Comparison of ENCODE assay signal across 22 cellular contexts in the genomic region with DNA sequence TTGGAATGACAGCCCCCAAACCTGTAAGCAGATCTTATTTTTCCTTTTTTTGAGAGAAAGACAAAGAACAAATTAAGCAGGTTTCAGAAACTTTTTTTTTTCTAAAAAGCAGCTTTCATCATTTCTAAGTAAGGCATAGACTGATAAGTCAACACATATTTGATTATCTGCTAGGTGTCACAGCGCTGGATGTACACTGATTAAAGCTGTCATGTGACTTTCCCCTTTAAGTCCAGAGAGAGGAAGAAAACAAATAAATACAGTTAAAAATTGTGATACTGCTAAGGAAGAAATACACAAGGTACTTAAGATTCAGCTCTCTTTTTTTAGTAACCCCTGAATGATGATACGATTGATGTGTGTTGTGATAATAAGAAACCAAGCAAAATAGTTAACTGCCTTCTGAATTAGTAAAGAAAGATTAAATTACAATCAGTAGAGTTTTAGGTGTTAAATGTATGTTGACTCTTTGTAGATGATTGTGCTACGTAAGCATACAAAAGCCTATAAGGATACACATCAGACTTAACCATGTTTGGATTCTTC. TPM values are rescaled to one million over a fixed set of nuclear protein-coding genes. Genes with fewer than 3 reads are reported as not detected.
DNase-seq lines count a peak whose midpoint lies in the region; ATAC-seq, FAIRE-seq and TF ChIP-seq lines count a peak whose summit lies in the region.
"Had no signal": no experiment of that assay in that cellular context is flagged by ENCODE, and none has a peak within 500 bp of the region (broad histone marks: within the 10 kb centered on the region; RNA-seq: fewer than 3 reads in every experiment).

No MANE protein-coding gene starts in this region.

- H3K27ac ChIP-seq in GM12878 (ENCODE audit: control insufficient read depth, insufficient read depth) (no peak overlapping the region), heart right ventricle (no peak overlapping the region), body of pancreas (no peak overlapping the region)
- H3K27ac ChIP-seq: 22Rv1 had no signal

- H4K20me1 ChIP-seq in Loucy (ENCODE audit: insufficient read depth, low read length, poor library complexity, severe bottlenecking): no peaks in the 10 kb centered on the region
- H4K20me1 ChIP-seq in GM12878 (ENCODE audit: control insufficient read depth, insufficient read depth): no peaks in the 10 kb centered on the region

- POLR2A ChIA-PET in GM12878 (lab: Charles Lee): no interaction called here

- H3K9me2 ChIP-seq in Loucy (replicated peaks; ENCODE audit: low read depth, low read length): no peaks in the 10 kb centered on the region

- TF ChIP-seq CTCF in Loucy (conservative IDR thresholded peaks at IDR 0.05; ENCODE audit: low read length) (no peak), GM12878 (IDR thresholded peaks at IDR 0.05 in 2 of 3, conservative IDR thresholded peaks at IDR 0.05 in 1 of 3; ENCODE audit: control insufficient read depth in 2 of 3, extremely low read depth in 1 of 3, insufficient read depth in 1 of 3, low read depth in 3 of 3, low read length in 3 of 3) (no peak), nephron (IDR thresholded peaks at IDR 0.05; ENCODE audit: unreplicated experiment in 3 of 3) (no peak), heart right ventricle (IDR thresholded peaks at IDR 0.05) (no peak), body of pancreas (IDR thresholded peaks at IDR 0.05) (no peak)

- H3K36me3 ChIP-seq in Loucy (ENCODE audit: insufficient read depth, low read length) (no peaks in the 10 kb centered on the region), GM12878 (ENCODE audit: control insufficient read depth in 2 of 2, insufficient read depth in 2 of 2, low read length in 1 of 2) (no peaks in the 10 kb centered on the region), heart right ventricle (no peaks in the 10 kb centered on the region), body of pancreas (replicated peaks in 1 of 2; ENCODE audit: insufficient read depth in 1 of 2, low read depth in 2 of 2) (no peaks in the 10 kb centered on the region)

- H3K27ac Mint-ChIP-seq in nephron: no peak overlapping the region
- H3K27ac Mint-ChIP-seq: HFFc6 had no signal

- peak overlapping the region; percentile 21 for H3K4me2 ChIP-seq in Loucy (ENCODE audit: low read depth, low read length, poor library complexity, severe bottlenecking)
- no peak overlapping the region for H3K4me2 ChIP-seq in GM12878 (ENCODE audit: control insufficient read depth, insufficient read depth)

- H3K27me3 ChIP-seq in Loucy (ENCODE audit: insufficient read depth, low read length, poor library complexity, severe bottlenecking): no peaks in the 10 kb centered on the region
- peaks cover 0 to 5% of the 10 kb centered on the region in 2 experiments; a peak in 1 of 4 replicates for H3K27me3 ChIP-seq in GM12878 (replicated peaks in 1 of 2; ENCODE audit: control insufficient read depth in 2 of 2, insufficient read depth in 2 of 2, low read length in 1 of 2)
- no peaks in the 10 kb centered on the region for H3K27me3 ChIP-seq in heart right ventricle
- H3K27me3 ChIP-seq in body of pancreas: no peaks in the 10 kb centered on the region

- intact Hi-C loops in GM12878 (cut with micrococcal nuclease; ENCODE audit: unreplicated experiment): no loop called here
- intact Hi-C loops in heart right ventricle (cut with DNase I): loop anchor here in 8 of 10 donors (5.0 to 10.0 kb wide), 12 partner anchors 52 to 234 kb away; no protein-coding TSS in a partner anchor
- intact Hi-C loops in body of pancreas (cut with DNase I): loop anchor here (10.0 kb wide), 1 partner anchor 232 kb away; no protein-coding TSS in a partner anchor

- SMC1A ChIA-PET in GM12878 (lab: Charles Lee; ENCODE audit: uncharacterized antibody, unreplicated experiment): interaction anchor here (1.1 to 2.0 kb wide), 3 partner anchors 9 to 45 kb away, joined by 5 to 6 read pairs (median 5); no protein-coding TSS in a partner anchor

- H3K4me1 ChIP-seq in Loucy (ENCODE audit: insufficient read depth, low read length, poor library complexity, severe bottlenecking): peaks cover 14% of the 10 kb centered on the region
- 0 out of 2 replicates have a peak, but pooled peaks cover 4% of the 10 kb centered on the region for H3K4me1 ChIP-seq in GM12878 (ENCODE audit: control insufficient read depth, insufficient read depth, low read length)
- H3K4me1 ChIP-seq in heart right ventricle: peaks cover 0 to 32% (median 14%) of the 10 kb centered on the region in 9 donors
- H3K4me1 ChIP-seq in body of pancreas: peaks cover 12% of the 10 kb centered on the region

- H3F3A ChIP-seq in Loucy (ENCODE audit: low read depth): no peaks in the 10 kb centered on the region

- peaks cover 11% of the 10 kb centered on the region for H3K4me1 Mint-ChIP-seq in nephron

- DNase-seq in NCI-H82 (lab: John Stamatoyannopoulos, UW) (peak; percentile 29), NCI-H82 treated with DMSO at 0.1 percent for 48 hours (lab: John Stamatoyannopoulos, UW; ENCODE audit: unreplicated experiment) (no peak), GM12878 (ENCODE audit: low read depth, low spot score) (no peak), heart right ventricle (no peak), body of pancreas (no peak)
- DNase-seq: C1 segment of cervical spinal cord, GF-D8, HFFc6, KBM-7, MV-4-11, NCI-H1105 treated with DMSO at 0.1 percent for 48 hours, NCI-H2029 treated with DMSO at 0.1 percent for 48 hours, NCI-H345, NCI-H524, NCI-H774, Right ventricle myocardium superior had no signal

- H3K9ac ChIP-seq in Loucy (ENCODE audit: low read depth, low read length, poor library complexity, severe bottlenecking) (peak overlapping the region; percentile 9), GM12878 (ENCODE audit: control insufficient read depth, insufficient read depth, low read length) (no peak overlapping the region)

- no peak for TF ChIP-seq RAD21 in GM12878 (IDR thresholded peaks at IDR 0.05; ENCODE audit: insufficient read depth, low read depth, low read length)

- H3K4me3 Mint-ChIP-seq in nephron: peak overlapping the region; percentile 13 to 47 (median 45)
- H3K4me3 Mint-ChIP-seq: HFFc6 had no signal

- no peaks in the 10 kb centered on the region for H3K27me3 Mint-ChIP-seq in nephron (ENCODE audit: low read depth)

- TSS peak; percentile 50 for BruUV-seq in GM12878 (replicated peaks; lab: Mats Ljungman, UMichigan)

- H3K9me3 Mint-ChIP-seq in nephron: no peaks in the 10 kb centered on the region
- H3K9me3 Mint-ChIP-seq: HFFc6 had no signal

- H3K79me2 ChIP-seq in Loucy (ENCODE audit: insufficient read depth, low read length) (no peaks in the 10 kb centered on the region), GM12878 (ENCODE audit: control insufficient read depth, insufficient read depth, low read length) (no peaks in the 10 kb centered on the region)

- WGBS in GM12878 (ENCODE audit: insufficient coverage, insufficient replicate concordance, low lambda C conversion rate, missing lambda C conversion rate): 84% methylated on average over 3 of the region's 3 CpGs
- WGBS in heart right ventricle, 2 donors: 98% methylated on average over 3 of the region's 3 CpGs
- 77 to 81% methylated on average over 3 of the region's 3 CpGs for WGBS in body of pancreas, 2 donors

- TF ChIP-seq POLR2A in GM12878 (IDR thresholded peaks at IDR 0.05; ENCODE audit: low read depth, low read length) (no peak), body of pancreas (IDR thresholded peaks at IDR 0.05) (no peak)

- no peak for FAIRE-seq in GM12878 (lab: Jason Lieb, UNC)
- FAIRE-seq: GM19239, H54 had no signal

- ATAC-seq in GM12878 (no peak), HG03439 (IDR thresholded peaks at IDR 0.05; ENCODE audit: unreplicated experiment) (no peak), heart right ventricle (no peak), body of pancreas (no peak)

- TF ChIP-seq EP300 in GM12878 (IDR thresholded peaks at IDR 0.05; ENCODE audit: borderline replicate concordance in 1 of 2, control insufficient read depth in 1 of 2, low read depth in 2 of 2, low read length in 2 of 2): no peak

- CTCF ChIA-PET in GM12878 (lab: Yijun Ruan, JAX): interaction anchor here (1.1 to 1.2 kb wide), 2 partner anchors 42 to 231 kb away, joined by 3 read pairs; no protein-coding TSS in a partner anchor

- in situ Hi-C loops in GM12878 (cut with MboI): no loop called here

- H3K4me3 ChIP-seq in Loucy (ENCODE audit: low read length, poor library complexity, severe bottlenecking) (no peak overlapping the region), GM12878 (no peak overlapping the region), heart right ventricle (no peak overlapping the region), body of pancreas (no peak overlapping the region)

- H3K36me3 Mint-ChIP-seq in nephron (ENCODE audit: low read depth): no peaks in the 10 kb centered on the region

- H3K9me3 ChIP-seq in Loucy (ENCODE audit: insufficient read depth, low read depth, low read length): no peaks in the 10 kb centered on the region
- H3K9me3 ChIP-seq in GM12878 (replicated peaks; ENCODE audit: control insufficient read depth, insufficient read depth, low read length): no peaks in the 10 kb centered on the region
- H3K9me3 ChIP-seq in heart right ventricle: no peaks in the 10 kb centered on the region
- no peaks in the 10 kb centered on the region for H3K9me3 ChIP-seq in body of pancreas

- RAD21 ChIA-PET in GM12878 (lab: Charles Lee; ENCODE audit: unreplicated experiment): no interaction called here

- H2AFZ ChIP-seq in Loucy (ENCODE audit: low read length): no peak overlapping the region
- H2AFZ ChIP-seq in GM12878 (ENCODE audit: control insufficient read depth, low read depth, low read length): no peak overlapping the region

RNA-seq across cellular contexts. Expression of gene GLCE, which starts 2.8 kb away (rescaled TPM):
- total RNA-seq in GM12878 (2013; cell fraction: nucleolus; rRNA removed): 10.4 and 11.3 TPM in 2 replicates
- total RNA-seq in GM12878 (2014; rRNA removed) (2.1 and 2.9 TPM in 2 replicates), GM12878 (2014; rRNA removed; fragmentation: Illumina TruSeq; extraction: Trizol) (2.5 and 3.2 TPM in 2 replicates), GM12878 (2021) (2.1 and 2.8 TPM in 2 replicates), heart right ventricle (10 to 100 TPM in 2 of 10 donors, 1 to 10 TPM in 8; 6.0 to 13.3 (median 8.6) TPM), body of pancreas (1 to 10 TPM; 6.6 to 9.3 TPM)
- 1.1 TPM for polyA plus RNA-seq in GM12878 (2011; ENCODE audit: low read depth)
- polyA plus RNA-seq in GM12878 (2011; rRNA removed) (11.9 and 15.5 TPM in 2 replicates), GM12878 (2014; fragmentation: Illumina TruSeq; extraction: Trizol) (3.5 and 4.1 TPM in 2 replicates), GM12878 (2014; fragmentation: Nextera tagmentation; extraction: Ambion mirVana) (1 to 10 TPM; 2.2 to 3.0 TPM), GM12878 (2014; rRNA removed) (1.8 and 2.7 TPM in 2 replicates), GM12878 (2016; fragmentation: Nextera tagmentation; extraction: Ambion mirVana) (1 to 10 TPM; 2.2 to 3.7 TPM), heart right ventricle (1 to 10 TPM; 5.4 to 7.0 TPM)
- polyA plus RNA-seq in GM12878 (2011; cell fraction: cytosol; rRNA removed): 5.6 and 6.3 TPM in 2 replicates
- 7.4 and 7.6 TPM in 2 replicates for polyA plus RNA-seq in GM12878 (2011; cell fraction: nucleus; rRNA removed)
- polyA plus RNA-seq in GM12878 (2012): 1.1 and 1.2 TPM in 2 replicates
- 13.9 and 16.7 TPM in 2 replicates for polyA minus RNA-seq in GM12878 (2011; rRNA and poly(A)+ RNA removed)
- 4.8 and 5.6 TPM in 2 replicates for polyA minus RNA-seq in GM12878 (2011; cell fraction: cytosol; rRNA and poly(A)+ RNA removed)
- polyA minus RNA-seq in GM12878 (2011; cell fraction: nucleus; rRNA and poly(A)+ RNA removed): 7.9 and 13.9 TPM in 2 replicates
